18 cellular contexts compared by ENCODE assay signal in genomic region chr2:200828572-200829257, GRCh38.
"Had no signal": no experiment of that assay in that cellular context is flagged by ENCODE, and none has a peak within 500 bp of the region (broad histone marks: within the 10 kb centered on the region; RNA-seq: fewer than 3 reads in every experiment).

No MANE protein-coding gene starts in this region.

- DNase-seq: activated B cell treated with CpG ODN at 0.5 μM for 24 hours; activated CD4-positive, alpha-beta T cell treated with anti-CD3 and anti-CD28 coated beads, Interleukin-2, amount 10 ng/mL, durations not matched to agents 24 days and 14 days; activated CD8-positive, alpha-beta memory T cell treated with anti-CD3 and anti-CD28 coated beads, Interleukin-2, amount 50 U/mL, for 48 hours; activated CD8-positive, alpha-beta T cell treated with anti-CD3 and anti-CD28 coated beads, Interleukin-2, amount 10 ng/mL, durations not matched to agents 7 days and 5 days; activated naive CD4-positive, alpha-beta T cell treated with Interleukin-2 at 50 U/mL for 16 hours; activated naive CD8-positive, alpha-beta T cell treated with anti-CD3 and anti-CD28 coated beads, Interleukin-2, amount 50 U/mL, for 24 hours; aorta; effector CD8-positive, alpha-beta T cell; heart left ventricle; left cardiac atrium; midbrain; naive B cell; pancreas; stimulated activated CD4-positive, alpha-beta T cell treated with anti-CD3 and anti-CD28 coated beads, Interleukin-1b, Interleukin-23, amount 100 ng/mL, for 48 hours had no signal

- H3K4me1 ChIP-seq: pancreas had no signal

- H3K27me3 Mint-ChIP-seq: activated B cell treated with CpG ODN at 0.5 μM for 24 hours; activated naive CD8-positive, alpha-beta T cell treated with anti-CD3 and anti-CD28 coated beads, Interleukin-2, amount 50 U/mL, for 24 hours; activated T-helper 17 cell treated with anti-CD3 and anti-CD28 coated beads, Interleukin-2, amount 50 U/mL, for 72 hours; naive B cell had no signal

- H3K9me3 ChIP-seq: heart left ventricle, pancreas, thoracic aorta had no signal

- H3K4me3 Mint-ChIP-seq: activated B cell treated with CpG ODN at 0.5 μM for 24 hours; activated CD4-positive, alpha-beta T cell treated with anti-CD3 and anti-CD28 coated beads, Interleukin-2, amount 10 ng/mL, durations not matched to agents 24 days and 14 days; activated CD8-positive, alpha-beta T cell treated with anti-CD3 and anti-CD28 coated beads, Interleukin-2, amount 10 ng/mL, durations not matched to agents 7 days and 5 days; activated naive CD8-positive, alpha-beta T cell treated with anti-CD3 and anti-CD28 coated beads, Interleukin-2, amount 50 U/mL, for 24 hours; activated T-helper 17 cell treated with anti-CD3 and anti-CD28 coated beads, Interleukin-2, amount 50 U/mL, for 72 hours; naive B cell; T-helper 1 cell treated with Interleukin-12 subunit alpha and Interleukin-12 subunit beta and Interleukin-4 antibody, amounts not matched to agents 30 μg/mL and 1 μg/mL, for 36 hours had no signal

- H3K27ac Mint-ChIP-seq: activated B cell treated with CpG ODN at 0.5 μM for 24 hours; activated CD4-positive, alpha-beta T cell treated with anti-CD3 and anti-CD28 coated beads, Interleukin-2, amount 10 ng/mL, durations not matched to agents 24 days and 14 days; activated CD8-positive, alpha-beta T cell treated with anti-CD3 and anti-CD28 coated beads, Interleukin-2, amount 10 ng/mL, durations not matched to agents 7 days and 5 days; activated naive CD8-positive, alpha-beta T cell treated with anti-CD3 and anti-CD28 coated beads, Interleukin-2, amount 50 U/mL, for 24 hours; activated T-helper 17 cell treated with anti-CD3 and anti-CD28 coated beads, Interleukin-2, amount 50 U/mL, for 72 hours had no signal

- H3K27ac ChIP-seq: heart left ventricle, pancreas, thoracic aorta had no signal

- H3K36me3 ChIP-seq: pancreas, thoracic aorta had no signal

- H3K4me3 ChIP-seq: heart left ventricle, lung, pancreas, thoracic aorta had no signal

- H3K4me1 Mint-ChIP-seq: activated B cell treated with CpG ODN at 0.5 μM for 24 hours; activated T-helper 17 cell treated with anti-CD3 and anti-CD28 coated beads, Interleukin-2, amount 50 U/mL, for 72 hours had no signal

- H3K27me3 ChIP-seq: heart left ventricle, pancreas had no signal

- H3K9me3 Mint-ChIP-seq: activated B cell treated with CpG ODN at 0.5 μM for 24 hours; activated CD4-positive, alpha-beta T cell treated with anti-CD3 and anti-CD28 coated beads, Interleukin-2, amount 10 ng/mL, durations not matched to agents 24 days and 14 days; activated naive CD8-positive, alpha-beta T cell treated with anti-CD3 and anti-CD28 coated beads, Interleukin-2, amount 50 U/mL, for 24 hours; activated T-helper 17 cell treated with anti-CD3 and anti-CD28 coated beads, Interleukin-2, amount 50 U/mL, for 72 hours; naive B cell; T-helper 1 cell treated with Interleukin-12 subunit alpha and Interleukin-12 subunit beta and Interleukin-4 antibody, amounts not matched to agents 30 μg/mL and 1 μg/mL, for 36 hours had no signal

- ATAC-seq: activated CD8-positive, alpha-beta T cell treated with anti-CD3 and anti-CD28 coated beads, Interleukin-2, amount 10 ng/mL, durations not matched to agents 7 days and 5 days; activated naive CD8-positive, alpha-beta T cell treated with anti-CD3 and anti-CD28 coated beads, Interleukin-2, amount 50 U/mL, for 24 hours; heart left ventricle; left cardiac atrium; pancreas had no signal
